ENCODE assay signal across 12 cellular contexts in genomic region chr2:105771841-105772240, GRCh38. TPM values are rescaled to one million over a fixed set of nuclear protein-coding genes. Genes with fewer than 3 reads are reported as not detected.
DNase-seq lines count a peak whose midpoint lies in the region; ATAC-seq and TF ChIP-seq lines count a peak whose summit lies in the region.
"Had no signal": no experiment of that assay in that cellular context is flagged by ENCODE, and none has a peak within 500 bp of the region (broad histone marks: within the 10 kb centered on the region; RNA-seq: fewer than 3 reads in every experiment).

No MANE protein-coding gene starts in this region.

- H3K56ac ChIP-seq in IMR-90 (ENCODE audit: extremely low read depth, insufficient read depth, low read length) = no peak overlapping the region

- no peak for TF ChIP-seq RAD21 in IMR-90 (IDR thresholded peaks at IDR 0.05; ENCODE audit: low read length)

- in situ Hi-C loops in IMR-90 (cut with MboI; ENCODE audit: low sequenced_read_pairs) = no loop called here
- in situ Hi-C loops in gastrocnemius medialis (cut with MboI; ENCODE audit: low sequenced_read_pairs in 4 of 4) = no loop called here

- H3K9me1 ChIP-seq in IMR-90 (ENCODE audit: insufficient read depth, low read length) = peaks cover 14% of the 10 kb centered on the region

- no TSS peak for BruUV-seq in IMR-90 (replicated peaks; lab: Mats Ljungman, UMichigan)

- ATAC-seq in IMR-90 (ENCODE audit: low read depth) (peak; percentile 49), gastrocnemius medialis (peak; percentile 6 to 10), HG02938 (IDR thresholded peaks at IDR 0.05; ENCODE audit: unreplicated experiment) (no peak), HG03025 (IDR thresholded peaks at IDR 0.05; ENCODE audit: low FRiP score, unreplicated experiment) (no peak)
- ATAC-seq in activated naive CD4-positive, alpha-beta T cell treated with anti-CD3 and anti-CD28 coated beads, Interleukin-2, amount 50 U/mL, for 72 hours = no peak

- H3K14ac ChIP-seq in IMR-90 (replicated peaks; ENCODE audit: low read depth, low read length) = no peak overlapping the region

- H3K27ac ChIP-seq in IMR-90 (ENCODE audit: insufficient read depth, low read length) (no peak overlapping the region), left ventricle myocardium inferior (replicated peaks) (peak overlapping the region; percentile 77), gastrocnemius medialis (peak overlapping the region; percentile 24 to 59 (median 38))

- H3K4me3 ChIP-seq in IMR-90 (ENCODE audit: insufficient read depth, low read depth, low read length) = no peak overlapping the region
- H3K4me3 ChIP-seq in left ventricle myocardium inferior = peak overlapping the region; percentile 18
- no peak overlapping the region for H3K4me3 ChIP-seq in gastrocnemius medialis

- H3K27me3 ChIP-seq in IMR-90 (ENCODE audit: control insufficient read depth, insufficient read depth, low read length) (no peaks in the 10 kb centered on the region), left ventricle myocardium inferior (ENCODE audit: low read depth) (no peaks in the 10 kb centered on the region), gastrocnemius medialis (no peaks in the 10 kb centered on the region)

- no peak overlapping the region for H2AK5ac ChIP-seq in IMR-90 (ENCODE audit: low read depth, low read length)

- TF ChIP-seq POLR2A in IMR-90 (IDR thresholded peaks at IDR 0.05; ENCODE audit: low read depth, low read length) (no peak), gastrocnemius medialis (IDR thresholded peaks at IDR 0.05) (no peak)

- no peak for TF ChIP-seq CTCF in IMR-90 (conservative IDR thresholded peaks at IDR 0.05; ENCODE audit: low read depth, low read length)
- no peak for TF ChIP-seq CTCF in left ventricle myocardium inferior (IDR thresholded peaks at IDR 0.05; ENCODE audit: borderline replicate concordance)
- no peak for TF ChIP-seq CTCF in gastrocnemius medialis (IDR thresholded peaks at IDR 0.05 in 4 of 5, conservative IDR thresholded peaks at IDR 0.05 in 1 of 5)

- peaks cover 53% of the 10 kb centered on the region for H4K20me1 ChIP-seq in IMR-90 (ENCODE audit: insufficient read depth, low read length)

- H3K27ac Mint-ChIP-seq in activated naive CD4-positive, alpha-beta T cell treated with anti-CD3 and anti-CD28 coated beads, Interleukin-2, amount 50 U/mL, for 72 hours = peak overlapping the region; percentile 69 to 91

- 80% methylated on average over 1 of the region's 9 CpGs; no CpG with 5 or more reads in 1 of the 2 experiments for WGBS in IMR-90 (ENCODE audit: extremely low coverage in 2 of 2, insufficient read length in 1 of 2), 2 experiments

- no peak overlapping the region for H2AFZ ChIP-seq in IMR-90 (replicated peaks; ENCODE audit: low read length, poor library complexity)

- no peak overlapping the region for H3K18ac ChIP-seq in IMR-90 (ENCODE audit: low read depth, low read length)

- no peak overlapping the region for H4K5ac ChIP-seq in IMR-90 (ENCODE audit: low read depth, low read length)

- H3K4ac ChIP-seq in IMR-90 (ENCODE audit: low read depth, low read length) = no peak overlapping the region

- dilution Hi-C loops in IMR-90 (cut with HindIII; ENCODE audit: low sequenced_read_pairs, unreplicated experiment) = no loop called here

- H3K23ac ChIP-seq in IMR-90 (ENCODE audit: low read depth, low read length) = no peak overlapping the region

- H2BK20ac ChIP-seq in IMR-90 (ENCODE audit: low read depth, low read length) = no peak overlapping the region

- peaks cover 23 to 83% of the 10 kb centered on the region in 2 experiments for H3K79me1 ChIP-seq in IMR-90 (ENCODE audit: low read depth in 1 of 2, low read length in 2 of 2)

- peak overlapping the region; percentile 23; the same call in 1 of the 2 replicates for H3K4me2 ChIP-seq in IMR-90 (ENCODE audit: low read depth, low read length)

- CTCF ChIA-PET in IMR-90 (lab: Yijun Ruan, JAX) = interaction anchor here (0.7 kb wide), 1 partner anchor 12 kb away, joined by 3 read pairs; no protein-coding TSS in a partner anchor

- no peaks in the 10 kb centered on the region for H3K9me3 Mint-ChIP-seq in activated naive CD4-positive, alpha-beta T cell treated with anti-CD3 and anti-CD28 coated beads, Interleukin-2, amount 50 U/mL, for 72 hours

- H2BK5ac ChIP-seq in IMR-90 (ENCODE audit: low read depth, low read length, poor library complexity, severe bottlenecking) = no peak overlapping the region

- no peak overlapping the region for H2AK9ac ChIP-seq in IMR-90 (replicated peaks; ENCODE audit: low read depth, low read length, poor library complexity)

- H3K9me3 ChIP-seq in IMR-90 (ENCODE audit: control insufficient read depth, insufficient read depth, low read length) = no peaks in the 10 kb centered on the region
- H3K9me3 ChIP-seq in left ventricle myocardium inferior (replicated peaks) = no peaks in the 10 kb centered on the region
- no peaks in the 10 kb centered on the region for H3K9me3 ChIP-seq in gastrocnemius medialis

- peaks cover 25 to 46% of the 10 kb centered on the region in 2 donors for H3K36me3 Mint-ChIP-seq in activated naive CD4-positive, alpha-beta T cell treated with anti-CD3 and anti-CD28 coated beads, Interleukin-2, amount 50 U/mL, for 72 hours

- POLR2A ChIA-PET in IMR-90 (lab: Charles Lee; ENCODE audit: unreplicated experiment) = no interaction called here

- H4K91ac ChIP-seq in IMR-90 (ENCODE audit: insufficient read depth, low read depth, low read length) = no peak overlapping the region

- H3K36me3 ChIP-seq in IMR-90 (ENCODE audit: control insufficient read depth, insufficient read depth, low read length) = peaks cover 4% of the 10 kb centered on the region
- H3K36me3 ChIP-seq in left ventricle myocardium inferior = peaks cover 6% of the 10 kb centered on the region
- H3K36me3 ChIP-seq in gastrocnemius medialis = no peaks in the 10 kb centered on the region

- DNase-seq in IMR-90 (no peak), left ventricle myocardium inferior (no peak), gastrocnemius medialis (no peak), KG1 (lab: John Stamatoyannopoulos, UW) (no peak), HuH-7.5 (ENCODE audit: low spot score) (no peak)
- DNase-seq in activated naive CD4-positive, alpha-beta T cell treated with anti-CD3 and anti-CD28 coated beads, Interleukin-2, amount 50 U/mL, for 72 hours (ENCODE audit: low spot score in 2 of 2) = no peak
- DNase-seq: aorta; DMS153; mesendoderm; stimulated activated CD4-positive, alpha-beta T cell treated with anti-CD3 and anti-CD28 coated beads, Interleukin-4, amount 100 ng/mL, for 1 hour had no signal

- no peak overlapping the region for H4K8ac ChIP-seq in IMR-90 (ENCODE audit: low read depth in 2 of 2, low read length in 2 of 2)

- no peak overlapping the region for H2BK120ac ChIP-seq in IMR-90 (ENCODE audit: low read depth, low read length)

- H3K4me1 ChIP-seq in IMR-90 (ENCODE audit: control insufficient read depth, insufficient read depth, low read length) (peaks cover 4% of the 10 kb centered on the region; the same call in 1 of the 2 replicates), left ventricle myocardium inferior (peaks cover 56% of the 10 kb centered on the region), gastrocnemius medialis (peaks cover 52 to 53% of the 10 kb centered on the region in 2 donors)

- intact Hi-C loops in IMR-90 (cut with micrococcal nuclease) = no loop called here
- intact Hi-C loops in left ventricle myocardium inferior (cut with micrococcal nuclease) = no loop called here
- intact Hi-C loops in gastrocnemius medialis (cut with DNase I; ENCODE audit: low total_unique reads) = no loop called here

- no peak overlapping the region for H2BK15ac ChIP-seq in IMR-90 (ENCODE audit: low read depth, low read length)

- no peak overlapping the region for H3K9ac ChIP-seq in IMR-90 (ENCODE audit: low read depth, low read length)

TF ChIP-seq in IMR-90, 13 proteins besides CTCF, POLR2A, EP300 and RAD21:
- TF ChIP-seq SMC3 (IDR thresholded peaks at IDR 0.05; ENCODE audit: low read depth, low read length) = no peak
- peak; percentile 61 for TF ChIP-seq MAFK (IDR thresholded peaks at IDR 0.05; ENCODE audit: low read depth, low read length)
- no peak for TF ChIP-seq FOS (IDR thresholded peaks at IDR 0.05; ENCODE audit: low read depth, low read length)
- no peak for TF ChIP-seq RCOR1 (IDR thresholded peaks at IDR 0.05; ENCODE audit: insufficient replicate concordance, low read length)

RNA-seq across cellular contexts. Expression of gene NCK2, which starts 27.1 kb away (rescaled TPM):
- total RNA-seq in IMR-90 (2012; rRNA removed) (15.8 and 25.8 TPM in 2 replicates), left ventricle myocardium inferior (24.7 TPM), gastrocnemius medialis (10 to 100 TPM; 46.7 to 86.1 (median 57.9) TPM)
- 22.2 and 29.5 TPM in 2 replicates for polyA plus RNA-seq in IMR-90 (2012; rRNA removed)
- polyA plus RNA-seq in IMR-90 (2012; cell fraction: cytosol; rRNA removed) = 21.0 and 45.4 TPM in 2 replicates
- polyA plus RNA-seq in IMR-90 (2012; cell fraction: nucleus; rRNA removed; ENCODE audit: low replicate concordance) = 13.7 and 14.9 TPM in 2 replicates
- 10 to 100 TPM; 89.3 to 98.5 TPM for total RNA-seq in activated naive CD4-positive, alpha-beta T cell treated with anti-CD3 and anti-CD28 coated beads, Interleukin-2, amount 50 U/mL, for 72 hours

Comparison
In these comparisons a context has a peak if more than half of its experiments do, and no peak if none do; other contexts are left out.
1. ATAC-seq: peak in IMR-90 (single experiment) and gastrocnemius medialis (2 of 2); none in activated naive CD4-positive, alpha-beta T cell treated with anti-CD3 and anti-CD28 coated beads, Interleukin-2, amount 50 U/mL, for 72 hours (0 of 2), HG02938 (single experiment) and HG03025 (single experiment).